ENCODE assay signal across 20 cellular contexts in the genomic region with DNA sequence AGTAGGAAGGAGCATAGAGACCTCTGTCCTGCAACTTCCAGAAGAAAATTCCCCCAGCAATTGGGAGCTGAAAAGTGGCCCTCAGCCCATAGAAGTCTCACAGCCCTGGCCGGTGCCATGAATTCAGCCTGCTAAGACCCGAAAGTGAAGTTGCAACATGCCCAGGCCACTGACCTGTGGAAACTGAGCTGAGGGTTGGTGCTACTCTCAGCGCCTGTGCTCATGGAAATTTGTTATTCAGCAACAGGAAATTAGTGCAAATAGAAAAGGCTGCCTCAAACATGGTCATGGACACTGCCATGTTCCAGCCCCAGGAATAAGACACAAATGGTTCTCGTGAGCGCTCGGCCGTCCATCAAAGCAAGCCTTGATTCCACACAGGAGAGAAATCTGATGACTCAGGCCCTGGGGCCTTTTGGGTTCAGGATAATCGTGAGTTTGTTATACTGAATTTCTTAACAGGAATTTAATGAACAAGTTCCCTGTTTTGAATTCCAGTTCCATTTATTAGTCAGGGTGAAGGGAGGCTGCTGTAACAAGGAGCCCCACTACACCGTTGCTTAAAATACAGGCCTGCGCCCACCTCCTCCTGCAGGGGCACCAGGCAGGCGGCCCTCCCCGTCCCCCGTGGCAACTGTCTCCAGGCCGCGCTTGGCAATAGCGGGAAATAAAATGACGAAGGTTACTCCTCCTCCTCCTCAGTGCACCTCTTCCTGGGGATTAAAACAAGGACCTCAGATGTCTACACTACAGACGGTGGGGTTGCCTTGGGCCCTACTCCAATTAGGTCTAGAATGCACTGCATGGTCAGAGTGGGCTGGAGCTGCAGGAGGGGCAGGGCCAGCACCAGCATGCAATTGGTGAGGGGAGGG.
DNase-seq lines count a peak whose midpoint lies in the region; ATAC-seq and TF ChIP-seq lines count a peak whose summit lies in the region.
"Had no signal": no experiment of that assay in that cellular context is flagged by ENCODE, and none has a peak within 500 bp of the region (broad histone marks: within the 10 kb centered on the region; RNA-seq: fewer than 3 reads in every experiment).

No MANE protein-coding gene starts in this region.

- peaks cover 0 to 18% (median 0%) of the 10 kb centered on the region in 11 experiments; a peak in 4 of 22 replicates for H3K27me3 ChIP-seq in BLaER1 treated with 17β-estradiol and CSF1 and Interleukin-3, amounts not matched to agents 10 nM and 100 nM

- no peaks in the 10 kb centered on the region; a peak in 1 of 22 replicates for H4K20me1 ChIP-seq in BLaER1 treated with 17β-estradiol and CSF1 and Interleukin-3, amounts not matched to agents 10 nM and 100 nM

- no peak overlapping the region for H3K4me3 Mint-ChIP-seq in nephron progenitor cell
- no peak overlapping the region for H3K4me3 Mint-ChIP-seq in stimulated activated memory B cell treated with anti-CD40 and anti-IgM and Interleukin-4, amounts not matched to agents 10 μg/mL and 1 μg/mL and 100 μg/mL, for 72 hours
- H3K4me3 Mint-ChIP-seq: CD4-positive, CD25-positive, alpha-beta regulatory T cell had no signal

- no peaks in the 10 kb centered on the region for H3K36me3 Mint-ChIP-seq in nephron progenitor cell (ENCODE audit: low read depth)
- no peaks in the 10 kb centered on the region for H3K36me3 Mint-ChIP-seq in stimulated activated memory B cell treated with anti-CD40 and anti-IgM and Interleukin-4, amounts not matched to agents 10 μg/mL and 1 μg/mL and 100 μg/mL, for 72 hours
- H3K36me3 Mint-ChIP-seq: CD4-positive, CD25-positive, alpha-beta regulatory T cell had no signal

- in situ Hi-C loops in ACHN (cut with HindIII; ENCODE audit: low pct_ligation_motif_present, low pct_unique_long_range_greater_than_20kb, low sequenced_read_pairs): no loop called here

- peaks cover 45% of the 10 kb centered on the region for H3K4me1 Mint-ChIP-seq in nephron progenitor cell
- no peaks in the 10 kb centered on the region for H3K4me1 Mint-ChIP-seq in stimulated activated memory B cell treated with anti-CD40 and anti-IgM and Interleukin-4, amounts not matched to agents 10 μg/mL and 1 μg/mL and 100 μg/mL, for 72 hours
- H3K4me1 Mint-ChIP-seq: CD4-positive, CD25-positive, alpha-beta regulatory T cell had no signal

- CTCF ChIA-PET in RWPE1 (lab: Yijun Ruan, JAX): interaction anchor here (0.9 kb wide), 1 partner anchor 10 kb away, joined by 3 read pairs; no protein-coding TSS in a partner anchor

- H3K4me2 ChIP-seq in BLaER1 treated with 17β-estradiol and CSF1 and Interleukin-3, amounts not matched to agents 10 nM and 100 nM: peak overlapping the region; percentile 70 to 94 (median 83); a peak in 21 of 22 replicates

- no peak overlapping the region for H3K9ac ChIP-seq in BLaER1 treated with 17β-estradiol and CSF1 and Interleukin-3, amounts not matched to agents 10 nM and 100 nM

- no peak overlapping the region for H3K27ac ChIP-seq in BLaER1 treated with 17β-estradiol and CSF1 and Interleukin-3, amounts not matched to agents 10 nM and 100 nM
- peak overlapping the region; percentile 50 for H3K27ac ChIP-seq in RWPE1

- TF ChIP-seq CTCF in RWPE1 (conservative IDR thresholded peaks at IDR 0.05; ENCODE audit: low read depth) (no peak), nephron progenitor cell (IDR thresholded peaks at IDR 0.05) (no peak)

- no peaks in the 10 kb centered on the region for H3K36me3 ChIP-seq in BLaER1 treated with 17β-estradiol and CSF1 and Interleukin-3, amounts not matched to agents 10 nM and 100 nM

- POLR2A ChIA-PET in RWPE1 (lab: Yijun Ruan, JAX; ENCODE audit: low non-redundant PET): no interaction called here

- no peaks in the 10 kb centered on the region for H3K9me3 Mint-ChIP-seq in nephron progenitor cell
- H3K9me3 Mint-ChIP-seq in stimulated activated memory B cell treated with anti-CD40 and anti-IgM and Interleukin-4, amounts not matched to agents 10 μg/mL and 1 μg/mL and 100 μg/mL, for 72 hours: peaks cover 18% of the 10 kb centered on the region

- no peak for ATAC-seq in stimulated activated memory B cell treated with anti-CD40 and anti-IgM and Interleukin-4, amounts not matched to agents 10 μg/mL and 1 μg/mL and 100 μg/mL, for 72 hours
- ATAC-seq in HG02642 (IDR thresholded peaks at IDR 0.05; ENCODE audit: poor library complexity, unreplicated experiment): no peak
- ATAC-seq: SK-N-SH treated with all-trans-retinoic acid at 6 μM for 48 hours had no signal

- DNase-seq in RWPE1 (ENCODE audit: low spot score): no peak
- peak; percentile 16 for DNase-seq in foreskin melanocyte
- no peak for DNase-seq in nephron progenitor cell
- DNase-seq in T-helper 1 cell: no peak
- no peak for DNase-seq in ACHN
- DNase-seq: CD4-positive, CD25-positive, alpha-beta regulatory T cell; COR-L47; DMS 273 treated with DMSO at 0.1 percent for 48 hours; DND-41; MM.1S; NCI-H1048; NCI-H1417 treated with DMSO at 0.1 percent for 48 hours; NCI-H187; NCI-H446; NCI-H526 treated with DMSO at 0.1 percent for 48 hours; SIG-M5 had no signal

- H3K27ac Mint-ChIP-seq in nephron progenitor cell: peak overlapping the region; percentile 48
- H3K27ac Mint-ChIP-seq in stimulated activated memory B cell treated with anti-CD40 and anti-IgM and Interleukin-4, amounts not matched to agents 10 μg/mL and 1 μg/mL and 100 μg/mL, for 72 hours: no peak overlapping the region

- no peak overlapping the region for H3K4me3 ChIP-seq in BLaER1 treated with 17β-estradiol and CSF1 and Interleukin-3, amounts not matched to agents 10 nM and 100 nM

- peaks cover 30 to 67% (median 57%) of the 10 kb centered on the region in 10 experiments for H3K4me1 ChIP-seq in BLaER1 treated with 17β-estradiol and CSF1 and Interleukin-3, amounts not matched to agents 10 nM and 100 nM

- H3K27me3 Mint-ChIP-seq in nephron progenitor cell (ENCODE audit: low read depth, poor library complexity): peaks cover 16% of the 10 kb centered on the region
- peaks cover 54% of the 10 kb centered on the region for H3K27me3 Mint-ChIP-seq in stimulated activated memory B cell treated with anti-CD40 and anti-IgM and Interleukin-4, amounts not matched to agents 10 μg/mL and 1 μg/mL and 100 μg/mL, for 72 hours
- H3K27me3 Mint-ChIP-seq: CD4-positive, CD25-positive, alpha-beta regulatory T cell had no signal

- H3K9me3 ChIP-seq in BLaER1 treated with 17β-estradiol and CSF1 and Interleukin-3, amounts not matched to agents 10 nM and 100 nM (replicated peaks in 1 of 11): no peaks in the 10 kb centered on the region
